1 cellular context compared by ENCODE assay signal in the genomic region with DNA sequence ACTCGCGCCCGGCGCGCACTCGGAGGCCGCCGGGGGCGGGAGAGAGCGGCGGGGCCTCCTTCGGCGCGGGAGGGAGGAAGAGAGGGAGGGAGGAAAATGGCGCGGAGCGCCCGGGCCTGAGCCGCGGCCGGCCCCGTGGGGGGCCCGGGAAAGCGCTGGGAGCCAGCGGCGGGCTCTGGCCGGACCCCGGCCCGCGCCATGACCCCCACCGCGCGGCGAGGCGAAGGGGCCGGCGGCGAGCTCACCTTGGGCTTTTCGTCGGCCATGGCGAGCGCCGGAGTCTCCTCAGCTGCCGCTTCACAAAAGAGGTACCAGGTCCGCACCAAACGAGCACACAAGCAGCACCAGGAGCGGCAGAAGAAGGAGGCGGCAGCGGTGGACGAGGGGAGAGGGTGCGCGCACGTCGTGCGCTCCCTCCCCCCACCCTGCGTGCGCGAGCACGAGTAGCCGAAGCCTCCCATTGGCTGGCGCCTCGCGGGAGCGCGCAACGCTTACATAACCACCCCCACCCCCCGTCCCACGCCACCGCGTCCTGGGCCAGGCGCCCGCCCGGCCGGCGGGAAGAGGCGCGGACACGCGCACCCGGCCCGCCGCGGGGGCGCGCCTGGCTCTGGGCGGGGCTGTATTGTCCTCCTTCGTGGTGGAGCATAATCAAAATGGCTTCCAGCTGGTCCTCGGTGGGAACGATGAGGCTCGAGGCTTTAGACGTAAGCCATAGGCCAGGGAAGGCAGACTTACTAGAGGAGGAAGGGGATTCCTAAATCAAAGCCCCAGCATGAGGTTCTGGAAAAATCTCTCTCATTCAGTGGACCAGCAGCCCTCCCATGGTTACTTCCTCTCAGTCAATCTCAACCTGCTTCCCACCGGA.
TF ChIP-seq lines count a peak whose summit lies in the region.

A gene (minus strand): TSS at position 391 of the 868 bp plus-strand sequence. CDS start 125 bp downstream, at position 266.

TF ChIP-seq in HepG2, 621 proteins besides CTCF, POLR2A, EP300 and RAD21 (continued from another document and continues in another):
- TF ChIP-seq, protein P1, sequence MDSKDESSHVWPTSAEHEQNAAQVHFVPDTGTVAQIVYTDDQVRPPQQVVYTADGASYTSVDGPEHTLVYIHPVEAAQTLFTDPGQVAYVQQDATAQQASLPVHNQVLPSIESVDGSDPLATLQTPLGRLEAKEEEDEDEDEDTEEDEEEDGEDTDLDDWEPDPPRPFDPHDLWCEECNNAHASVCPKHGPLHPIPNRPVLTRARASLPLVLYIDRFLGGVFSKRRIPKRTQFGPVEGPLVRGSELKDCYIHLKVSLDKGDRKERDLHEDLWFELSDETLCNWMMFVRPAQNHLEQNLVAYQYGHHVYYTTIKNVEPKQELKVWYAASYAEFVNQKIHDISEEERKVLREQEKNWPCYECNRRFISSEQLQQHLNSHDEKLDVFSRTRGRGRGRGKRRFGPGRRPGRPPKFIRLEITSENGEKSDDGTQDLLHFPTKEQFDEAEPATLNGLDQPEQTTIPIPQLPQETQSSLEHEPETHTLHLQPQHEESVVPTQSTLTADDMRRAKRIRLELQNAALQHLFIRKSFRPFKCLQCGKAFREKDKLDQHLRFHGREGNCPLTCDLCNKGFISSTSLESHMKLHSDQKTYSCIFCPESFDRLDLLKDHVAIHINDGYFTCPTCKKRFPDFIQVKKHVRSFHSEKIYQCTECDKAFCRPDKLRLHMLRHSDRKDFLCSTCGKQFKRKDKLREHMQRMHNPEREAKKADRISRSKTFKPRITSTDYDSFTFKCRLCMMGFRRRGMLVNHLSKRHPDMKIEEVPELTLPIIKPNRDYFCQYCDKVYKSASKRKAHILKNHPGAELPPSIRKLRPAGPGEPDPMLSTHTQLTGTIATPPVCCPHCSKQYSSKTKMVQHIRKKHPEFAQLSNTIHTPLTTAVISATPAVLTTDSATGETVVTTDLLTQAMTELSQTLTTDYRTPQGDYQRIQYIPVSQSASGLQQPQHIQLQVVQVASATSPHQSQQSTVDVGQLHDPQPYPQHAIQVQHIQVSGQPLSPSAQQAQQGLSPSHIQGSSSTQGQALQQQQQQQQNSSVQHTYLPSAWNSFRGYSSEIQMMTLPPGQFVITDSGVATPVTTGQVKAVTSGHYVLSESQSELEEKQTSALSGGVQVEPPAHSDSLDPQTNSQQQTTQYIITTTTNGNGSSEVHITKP (CRISPR knock-in tag; IDR thresholded peaks at IDR 0.05; ENCODE audit: low read depth) = 0 out of 2 replicates have a peak, but pooled peaks have one; percentile 6
- TF ChIP-seq SIN3B (IDR thresholded peaks at IDR 0.05; ENCODE audit: low read length) (no peak), ZNF556 (CRISPR knock-in tag; IDR thresholded peaks at IDR 0.05; ENCODE audit: borderline replicate concordance) (no peak), SOX13 (IDR thresholded peaks at IDR 0.05) (no peak), SOX13 (CRISPR knock-in tag; conservative IDR thresholded peaks at IDR 0.05 in 1 of 2, IDR thresholded peaks at IDR 0.05 in 1 of 2) (peak in 1 of 2 experiments; percentile 42; a peak in 1 of 4 replicates), ZNF7 (CRISPR knock-in tag; IDR thresholded peaks at IDR 0.05) (no peak), ZKSCAN8 (CRISPR knock-in tag; IDR thresholded peaks at IDR 0.05; ENCODE audit: borderline replicate concordance) (no peak), THAP11 (CRISPR knock-in tag; IDR thresholded peaks at IDR 0.05) (peak; percentile 75), BHLHE40 (IDR thresholded peaks at IDR 0.05; ENCODE audit: low read length) (no peak), ZNF354B (CRISPR knock-in tag; IDR thresholded peaks at IDR 0.05) (no peak), NCOA5 (CRISPR knock-in tag; IDR thresholded peaks at IDR 0.05) (no peak), BCL6 (CRISPR knock-in tag; IDR thresholded peaks at IDR 0.05) (no peak), HNF4A (CRISPR knock-in tag; IDR thresholded peaks at IDR 0.05) (no peak), RAD51 (IDR thresholded peaks at IDR 0.05; ENCODE audit: borderline replicate concordance) (no peak), PCBP2 (optimal IDR thresholded peaks at IDR 0.05; ENCODE audit: low read depth, low read length, poor library complexity, severe bottlenecking) (no peak), ARID2 (CRISPR knock-in tag; IDR thresholded peaks at IDR 0.05; ENCODE audit: borderline replicate concordance) (no peak), ASH2L (IDR thresholded peaks at IDR 0.05; ENCODE audit: insufficient read length, low read depth, low read length) (peak; percentile 64), ZNF232 (CRISPR knock-in tag; IDR thresholded peaks at IDR 0.05; ENCODE audit: borderline replicate concordance) (no peak), ZNF614 (CRISPR knock-in tag; IDR thresholded peaks at IDR 0.05; ENCODE audit: borderline replicate concordance) (peak; percentile 42; the same call in 1 of the 2 replicates), HMG20A (CRISPR knock-in tag; IDR thresholded peaks at IDR 0.05; ENCODE audit: borderline replicate concordance) (no peak), KDM5A (IDR thresholded peaks at IDR 0.05; ENCODE audit: borderline replicate concordance, low read length) (peak; percentile 91), ZSCAN25 (CRISPR knock-in tag; IDR thresholded peaks at IDR 0.05) (no peak), ZMYM2 (CRISPR knock-in tag; IDR thresholded peaks at IDR 0.05) (0 out of 2 replicates have a peak, but pooled peaks have one; percentile 33), FOXK2 (IDR thresholded peaks at IDR 0.05) (no peak)
- TF ChIP-seq, protein P2, sequence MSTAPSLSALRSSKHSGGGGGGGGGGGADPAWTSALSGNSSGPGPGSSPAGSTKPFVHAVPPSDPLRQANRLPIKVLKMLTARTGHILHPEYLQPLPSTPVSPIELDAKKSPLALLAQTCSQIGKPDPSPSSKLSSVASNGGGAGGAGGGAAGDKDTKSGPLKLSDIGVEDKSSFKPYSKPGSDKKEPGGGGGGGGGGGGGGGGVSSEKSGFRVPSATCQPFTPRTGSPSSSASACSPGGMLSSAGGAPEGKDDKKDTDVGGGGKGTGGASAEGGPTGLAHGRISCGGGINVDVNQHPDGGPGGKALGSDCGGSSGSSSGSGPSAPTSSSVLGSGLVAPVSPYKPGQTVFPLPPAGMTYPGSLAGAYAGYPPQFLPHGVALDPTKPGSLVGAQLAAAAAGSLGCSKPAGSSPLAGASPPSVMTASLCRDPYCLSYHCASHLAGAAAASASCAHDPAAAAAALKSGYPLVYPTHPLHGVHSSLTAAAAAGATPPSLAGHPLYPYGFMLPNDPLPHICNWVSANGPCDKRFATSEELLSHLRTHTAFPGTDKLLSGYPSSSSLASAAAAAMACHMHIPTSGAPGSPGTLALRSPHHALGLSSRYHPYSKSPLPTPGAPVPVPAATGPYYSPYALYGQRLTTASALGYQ (CRISPR knock-in tag; IDR thresholded peaks at IDR 0.05) = peak; percentile 59; the same call in 1 of the 2 replicates
- TF ChIP-seq, protein P3, sequence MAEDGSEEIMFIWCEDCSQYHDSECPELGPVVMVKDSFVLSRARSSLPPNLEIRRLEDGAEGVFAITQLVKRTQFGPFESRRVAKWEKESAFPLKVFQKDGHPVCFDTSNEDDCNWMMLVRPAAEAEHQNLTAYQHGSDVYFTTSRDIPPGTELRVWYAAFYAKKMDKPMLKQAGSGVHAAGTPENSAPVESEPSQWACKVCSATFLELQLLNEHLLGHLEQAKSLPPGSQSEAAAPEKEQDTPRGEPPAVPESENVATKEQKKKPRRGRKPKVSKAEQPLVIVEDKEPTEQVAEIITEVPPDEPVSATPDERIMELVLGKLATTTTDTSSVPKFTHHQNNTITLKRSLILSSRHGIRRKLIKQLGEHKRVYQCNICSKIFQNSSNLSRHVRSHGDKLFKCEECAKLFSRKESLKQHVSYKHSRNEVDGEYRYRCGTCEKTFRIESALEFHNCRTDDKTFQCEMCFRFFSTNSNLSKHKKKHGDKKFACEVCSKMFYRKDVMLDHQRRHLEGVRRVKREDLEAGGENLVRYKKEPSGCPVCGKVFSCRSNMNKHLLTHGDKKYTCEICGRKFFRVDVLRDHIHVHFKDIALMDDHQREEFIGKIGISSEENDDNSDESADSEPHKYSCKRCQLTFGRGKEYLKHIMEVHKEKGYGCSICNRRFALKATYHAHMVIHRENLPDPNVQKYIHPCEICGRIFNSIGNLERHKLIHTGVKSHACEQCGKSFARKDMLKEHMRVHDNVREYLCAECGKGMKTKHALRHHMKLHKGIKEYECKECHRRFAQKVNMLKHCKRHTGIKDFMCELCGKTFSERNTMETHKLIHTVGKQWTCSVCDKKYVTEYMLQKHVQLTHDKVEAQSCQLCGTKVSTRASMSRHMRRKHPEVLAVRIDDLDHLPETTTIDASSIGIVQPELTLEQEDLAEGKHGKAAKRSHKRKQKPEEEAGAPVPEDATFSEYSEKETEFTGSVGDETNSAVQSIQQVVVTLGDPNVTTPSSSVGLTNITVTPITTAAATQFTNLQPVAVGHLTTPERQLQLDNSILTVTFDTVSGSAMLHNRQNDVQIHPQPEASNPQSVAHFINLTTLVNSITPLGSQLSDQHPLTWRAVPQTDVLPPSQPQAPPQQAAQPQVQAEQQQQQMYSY (CRISPR knock-in tag; IDR thresholded peaks at IDR 0.05) = no peak; the same call in 1 of the 2 replicates
- TF ChIP-seq, protein P4, sequence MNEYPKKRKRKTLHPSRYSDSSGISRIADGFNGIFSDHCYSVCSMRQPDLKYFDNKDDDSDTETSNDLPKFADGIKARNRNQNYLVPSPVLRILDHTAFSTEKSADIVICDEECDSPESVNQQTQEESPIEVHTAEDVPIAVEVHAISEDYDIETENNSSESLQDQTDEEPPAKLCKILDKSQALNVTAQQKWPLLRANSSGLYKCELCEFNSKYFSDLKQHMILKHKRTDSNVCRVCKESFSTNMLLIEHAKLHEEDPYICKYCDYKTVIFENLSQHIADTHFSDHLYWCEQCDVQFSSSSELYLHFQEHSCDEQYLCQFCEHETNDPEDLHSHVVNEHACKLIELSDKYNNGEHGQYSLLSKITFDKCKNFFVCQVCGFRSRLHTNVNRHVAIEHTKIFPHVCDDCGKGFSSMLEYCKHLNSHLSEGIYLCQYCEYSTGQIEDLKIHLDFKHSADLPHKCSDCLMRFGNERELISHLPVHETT (CRISPR knock-in tag; conservative IDR thresholded peaks at IDR 0.05) = peak; percentile 70
- TF ChIP-seq, protein P5, sequence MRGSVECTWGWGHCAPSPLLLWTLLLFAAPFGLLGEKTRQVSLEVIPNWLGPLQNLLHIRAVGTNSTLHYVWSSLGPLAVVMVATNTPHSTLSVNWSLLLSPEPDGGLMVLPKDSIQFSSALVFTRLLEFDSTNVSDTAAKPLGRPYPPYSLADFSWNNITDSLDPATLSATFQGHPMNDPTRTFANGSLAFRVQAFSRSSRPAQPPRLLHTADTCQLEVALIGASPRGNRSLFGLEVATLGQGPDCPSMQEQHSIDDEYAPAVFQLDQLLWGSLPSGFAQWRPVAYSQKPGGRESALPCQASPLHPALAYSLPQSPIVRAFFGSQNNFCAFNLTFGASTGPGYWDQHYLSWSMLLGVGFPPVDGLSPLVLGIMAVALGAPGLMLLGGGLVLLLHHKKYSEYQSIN (CRISPR knock-in tag; IDR thresholded peaks at IDR 0.05; ENCODE audit: borderline replicate concordance) = no peak
- TF ChIP-seq, protein P6, sequence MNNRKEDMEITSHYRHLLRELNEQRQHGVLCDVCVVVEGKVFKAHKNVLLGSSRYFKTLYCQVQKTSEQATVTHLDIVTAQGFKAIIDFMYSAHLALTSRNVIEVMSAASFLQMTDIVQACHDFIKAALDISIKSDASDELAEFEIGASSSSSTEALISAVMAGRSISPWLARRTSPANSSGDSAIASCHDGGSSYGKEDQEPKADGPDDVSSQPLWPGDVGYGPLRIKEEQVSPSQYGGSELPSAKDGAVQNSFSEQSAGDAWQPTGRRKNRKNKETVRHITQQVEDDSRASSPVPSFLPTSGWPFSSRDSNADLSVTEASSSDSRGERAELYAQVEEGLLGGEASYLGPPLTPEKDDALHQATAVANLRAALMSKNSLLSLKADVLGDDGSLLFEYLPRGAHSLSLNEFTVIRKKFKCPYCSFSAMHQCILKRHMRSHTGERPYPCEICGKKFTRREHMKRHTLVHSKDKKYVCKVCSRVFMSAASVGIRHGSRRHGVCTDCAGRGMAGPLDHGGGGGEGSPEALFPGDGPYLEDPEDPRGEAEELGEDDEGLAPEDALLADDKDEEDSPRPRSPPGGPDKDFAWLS (CRISPR knock-in tag; IDR thresholded peaks at IDR 0.05; ENCODE audit: borderline replicate concordance) = no peak
- TF ChIP-seq, protein P7, sequence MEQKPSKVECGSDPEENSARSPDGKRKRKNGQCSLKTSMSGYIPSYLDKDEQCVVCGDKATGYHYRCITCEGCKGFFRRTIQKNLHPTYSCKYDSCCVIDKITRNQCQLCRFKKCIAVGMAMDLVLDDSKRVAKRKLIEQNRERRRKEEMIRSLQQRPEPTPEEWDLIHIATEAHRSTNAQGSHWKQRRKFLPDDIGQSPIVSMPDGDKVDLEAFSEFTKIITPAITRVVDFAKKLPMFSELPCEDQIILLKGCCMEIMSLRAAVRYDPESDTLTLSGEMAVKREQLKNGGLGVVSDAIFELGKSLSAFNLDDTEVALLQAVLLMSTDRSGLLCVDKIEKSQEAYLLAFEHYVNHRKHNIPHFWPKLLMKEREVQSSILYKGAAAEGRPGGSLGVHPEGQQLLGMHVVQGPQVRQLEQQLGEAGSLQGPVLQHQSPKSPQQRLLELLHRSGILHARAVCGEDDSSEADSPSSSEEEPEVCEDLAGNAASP (CRISPR knock-in tag; IDR thresholded peaks at IDR 0.05; ENCODE audit: borderline replicate concordance) = 0 out of 2 replicates have a peak, but pooled peaks have one; percentile 10
- TF ChIP-seq, protein P8, sequence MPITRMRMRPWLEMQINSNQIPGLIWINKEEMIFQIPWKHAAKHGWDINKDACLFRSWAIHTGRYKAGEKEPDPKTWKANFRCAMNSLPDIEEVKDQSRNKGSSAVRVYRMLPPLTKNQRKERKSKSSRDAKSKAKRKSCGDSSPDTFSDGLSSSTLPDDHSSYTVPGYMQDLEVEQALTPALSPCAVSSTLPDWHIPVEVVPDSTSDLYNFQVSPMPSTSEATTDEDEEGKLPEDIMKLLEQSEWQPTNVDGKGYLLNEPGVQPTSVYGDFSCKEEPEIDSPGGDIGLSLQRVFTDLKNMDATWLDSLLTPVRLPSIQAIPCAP (CRISPR knock-in tag; IDR thresholded peaks at IDR 0.05; ENCODE audit: low read depth) = no peak
- TF ChIP-seq, protein P9, sequence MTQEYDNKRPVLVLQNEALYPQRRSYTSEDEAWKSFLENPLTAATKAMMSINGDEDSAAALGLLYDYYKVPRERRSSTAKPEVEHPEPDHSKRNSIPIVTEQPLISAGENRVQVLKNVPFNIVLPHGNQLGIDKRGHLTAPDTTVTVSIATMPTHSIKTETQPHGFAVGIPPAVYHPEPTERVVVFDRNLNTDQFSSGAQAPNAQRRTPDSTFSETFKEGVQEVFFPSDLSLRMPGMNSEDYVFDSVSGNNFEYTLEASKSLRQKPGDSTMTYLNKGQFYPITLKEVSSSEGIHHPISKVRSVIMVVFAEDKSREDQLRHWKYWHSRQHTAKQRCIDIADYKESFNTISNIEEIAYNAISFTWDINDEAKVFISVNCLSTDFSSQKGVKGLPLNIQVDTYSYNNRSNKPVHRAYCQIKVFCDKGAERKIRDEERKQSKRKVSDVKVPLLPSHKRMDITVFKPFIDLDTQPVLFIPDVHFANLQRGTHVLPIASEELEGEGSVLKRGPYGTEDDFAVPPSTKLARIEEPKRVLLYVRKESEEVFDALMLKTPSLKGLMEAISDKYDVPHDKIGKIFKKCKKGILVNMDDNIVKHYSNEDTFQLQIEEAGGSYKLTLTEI (CRISPR knock-in tag; conservative IDR thresholded peaks at IDR 0.05) = no peak
- TF ChIP-seq, protein P10, sequence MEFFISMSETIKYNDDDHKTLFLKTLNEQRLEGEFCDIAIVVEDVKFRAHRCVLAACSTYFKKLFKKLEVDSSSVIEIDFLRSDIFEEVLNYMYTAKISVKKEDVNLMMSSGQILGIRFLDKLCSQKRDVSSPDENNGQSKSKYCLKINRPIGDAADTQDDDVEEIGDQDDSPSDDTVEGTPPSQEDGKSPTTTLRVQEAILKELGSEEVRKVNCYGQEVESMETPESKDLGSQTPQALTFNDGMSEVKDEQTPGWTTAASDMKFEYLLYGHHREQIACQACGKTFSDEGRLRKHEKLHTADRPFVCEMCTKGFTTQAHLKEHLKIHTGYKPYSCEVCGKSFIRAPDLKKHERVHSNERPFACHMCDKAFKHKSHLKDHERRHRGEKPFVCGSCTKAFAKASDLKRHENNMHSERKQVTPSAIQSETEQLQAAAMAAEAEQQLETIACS (CRISPR knock-in tag; IDR thresholded peaks at IDR 0.05) = peak; percentile 100
